In the genomic region with DNA sequence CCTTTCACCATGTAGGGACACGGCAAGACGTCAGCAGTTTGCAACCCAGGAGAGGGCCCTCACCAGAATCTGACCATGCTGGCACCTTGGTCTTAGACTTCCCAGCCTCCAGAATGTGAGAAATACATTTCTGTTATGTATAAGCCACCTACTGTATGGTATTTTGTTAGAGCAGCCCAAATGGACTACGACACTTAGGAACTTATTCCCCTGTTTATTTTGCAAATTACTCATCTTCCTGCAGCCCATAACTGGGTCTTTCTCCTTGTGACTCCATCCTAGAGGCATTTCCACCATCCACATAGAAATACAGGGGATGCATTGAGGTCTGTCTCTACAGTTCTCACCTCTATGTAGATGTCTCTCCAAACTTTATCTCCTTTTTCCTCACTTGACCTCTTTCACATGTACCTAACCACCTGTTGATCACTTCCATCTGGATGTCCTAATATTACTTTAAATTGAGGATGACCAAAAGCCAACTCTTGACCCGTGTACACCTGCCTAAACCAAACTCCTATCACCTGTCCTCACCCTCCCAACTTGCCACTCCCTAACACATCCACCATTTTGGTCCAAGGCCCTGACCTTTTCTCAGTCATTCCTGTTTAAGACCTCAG, we compare ENCODE assay signal across 33 cellular contexts.
A peak's percentile ranks its signal among the peaks of the same experiment; 100 is the strongest.
DNase-seq lines count a peak whose midpoint lies in the region; TF ChIP-seq lines count a peak whose summit lies in the region.
"Had no signal": no experiment of that assay in that cellular context is flagged by ENCODE, and none has a peak within 500 bp of the region (broad histone marks: within the 10 kb centered on the region; RNA-seq: fewer than 3 reads in every experiment).

No MANE protein-coding gene starts in this region.

- H3K4me2 ChIP-seq in skeletal muscle satellite cell (ENCODE audit: low read length): peak overlapping the region; percentile 8
- H3K4me2 ChIP-seq: KMS-11 had no signal

- H3K27ac Mint-ChIP-seq in activated naive CD4-positive, alpha-beta T cell treated with anti-CD3 and anti-CD28 coated beads, Interleukin-2, amount 10 ng/mL, durations not matched to agents 7 days and 5 days: no peak overlapping the region
- H3K27ac Mint-ChIP-seq in activated T-helper 2 cell treated with anti-CD3 and anti-CD28 coated beads, Interferon-gamma antibody, Interleukin-2, Interleukin-4, amounts not matched to agents 10 μg/mL and 5 μg/mL and 100 μg/mL, durations not matched to agents 14 hours and 24 hours and 36 hours: no peak overlapping the region
- H3K27ac Mint-ChIP-seq: activated naive CD8-positive, alpha-beta T cell treated with anti-CD3 and anti-CD28 coated beads for 36 hours; CD4-positive, CD25-positive, alpha-beta regulatory T cell; natural killer cell; stimulated activated memory B cell treated with anti-CD40 and anti-IgM and Interleukin-4, amounts not matched to agents 10 μg/mL and 1 μg/mL and 100 μg/mL, for 72 hours had no signal

- H3K9me3 ChIP-seq in esophagus muscularis mucosa: no peaks in the 10 kb centered on the region
- no peaks in the 10 kb centered on the region for H3K9me3 ChIP-seq in skeletal muscle satellite cell (replicated peaks; ENCODE audit: low read length)
- H3K9me3 ChIP-seq: ascending aorta, gastroesophageal sphincter, mucosa of descending colon had no signal

- H3K27me3 ChIP-seq in esophagus muscularis mucosa (no peaks in the 10 kb centered on the region), skeletal muscle satellite cell (ENCODE audit: control insufficient read depth, insufficient read depth, low read length) (no peaks in the 10 kb centered on the region)
- H3K27me3 ChIP-seq: ascending aorta, dorsolateral prefrontal cortex, gastroesophageal sphincter had no signal

- H3K36me3 Mint-ChIP-seq in activated naive CD4-positive, alpha-beta T cell treated with anti-CD3 and anti-CD28 coated beads, Interleukin-2, amount 10 ng/mL, durations not matched to agents 7 days and 5 days: no peaks in the 10 kb centered on the region
- H3K36me3 Mint-ChIP-seq in activated T-helper 2 cell treated with anti-CD3 and anti-CD28 coated beads, Interferon-gamma antibody, Interleukin-2, Interleukin-4, amounts not matched to agents 10 μg/mL and 5 μg/mL and 100 μg/mL, durations not matched to agents 14 hours and 24 hours and 36 hours (ENCODE audit: low read depth): no peaks in the 10 kb centered on the region
- H3K36me3 Mint-ChIP-seq: activated naive CD8-positive, alpha-beta T cell treated with anti-CD3 and anti-CD28 coated beads for 36 hours; CD4-positive, CD25-positive, alpha-beta regulatory T cell; natural killer cell; stimulated activated memory B cell treated with anti-CD40 and anti-IgM and Interleukin-4, amounts not matched to agents 10 μg/mL and 1 μg/mL and 100 μg/mL, for 72 hours had no signal

- DNase-seq in HCEC 1CT (peak; percentile 74), RPMI7951 (ENCODE audit: low read depth) (peak; percentile 46), esophagus muscularis mucosa (ENCODE audit: extremely low spot score) (peak; percentile 29)
- DNase-seq in activated naive CD4-positive, alpha-beta T cell treated with anti-CD3 and anti-CD28 coated beads, Interleukin-2, amount 10 ng/mL, durations not matched to agents 7 days and 5 days: no peak
- DNase-seq in activated T-helper 2 cell treated with anti-CD3 and anti-CD28 coated beads, Interferon-gamma antibody, Interleukin-2, Interleukin-4, amounts not matched to agents 10 μg/mL and 5 μg/mL and 100 μg/mL, durations not matched to agents 14 hours and 24 hours and 36 hours (ENCODE audit: low spot score): no peak
- DNase-seq in stimulated activated CD8-positive, alpha-beta memory T cell treated with anti-CD3 and anti-CD28 coated beads, Interleukin-4, amount 100 ng/mL, for 48 hours: no peak
- DNase-seq: activated CD4-positive, alpha-beta T cell treated with anti-CD3 and anti-CD28 coated beads for 48 hours; activated CD8-positive, alpha-beta memory T cell treated with anti-CD3 and anti-CD28 coated beads for 24 hours; activated effector memory CD4-positive, alpha-beta T cell treated with anti-CD3 and anti-CD28 coated beads, Interleukin-2, amount 50 U/mL, for 16 hours; activated naive CD8-positive, alpha-beta T cell treated with anti-CD3 and anti-CD28 coated beads for 36 hours; activated T-cell treated with anti-CD3 and anti-CD28 coated beads for 4 hours; Calu3; CD4-positive, CD25-positive, alpha-beta regulatory T cell; cerebellar nuclear complex; DND-41; dorsolateral prefrontal cortex; hippocampal formation; left colon; mucosa of descending colon; natural killer cell; NCI-H1436 treated with DMSO at 0.1 percent for 48 hours; NCI-H345; NCI-H748 treated with DMSO at 0.1 percent for 48 hours; occipital lobe; SIG-M5; substantia nigra; T1000; trophoblast cell had no signal

- 84% methylated on average over 4 of the region's 4 CpGs for WGBS in esophagus muscularis mucosa

- CTCF ChIA-PET in activated naive CD4-positive, alpha-beta T cell treated with anti-CD3 and anti-CD28 coated beads, Interleukin-2, amount 10 ng/mL, durations not matched to agents 7 days and 5 days (lab: Charles Lee): no interaction called here

- intact Hi-C loops in esophagus muscularis mucosa (cut with DNase I): loop anchor here (10.0 kb wide), 2 partner anchors 408 to 1038 kb away; partner anchors contain the start of gene WNT5A
- intact Hi-C loops in activated T-helper 2 cell treated with anti-CD3 and anti-CD28 coated beads, Interferon-gamma antibody, Interleukin-2, Interleukin-4, amounts not matched to agents 10 μg/mL and 5 μg/mL and 100 μg/mL, durations not matched to agents 14 hours and 24 hours and 36 hours (cut with micrococcal nuclease): no loop called here

- no peak overlapping the region for H3K27ac ChIP-seq in esophagus muscularis mucosa (replicated peaks in 1 of 4)
- H3K27ac ChIP-seq: ascending aorta, dorsolateral prefrontal cortex, gastroesophageal sphincter, KMS-11 had no signal

- H3K4me1 ChIP-seq in esophagus muscularis mucosa: peaks cover 0 to 8% (median 2%) of the 10 kb centered on the region in 4 donors
- peaks cover 9% of the 10 kb centered on the region for H3K4me1 ChIP-seq in skeletal muscle satellite cell (ENCODE audit: control insufficient read depth, insufficient read depth, low read length)
- H3K4me1 ChIP-seq: ascending aorta had no signal

- TF ChIP-seq CTCF in esophagus muscularis mucosa (IDR thresholded peaks at IDR 0.05): no peak

- H3K4me1 Mint-ChIP-seq in activated naive CD4-positive, alpha-beta T cell treated with anti-CD3 and anti-CD28 coated beads, Interleukin-2, amount 10 ng/mL, durations not matched to agents 7 days and 5 days: no peaks in the 10 kb centered on the region
- H3K4me1 Mint-ChIP-seq in activated T-helper 2 cell treated with anti-CD3 and anti-CD28 coated beads, Interferon-gamma antibody, Interleukin-2, Interleukin-4, amounts not matched to agents 10 μg/mL and 5 μg/mL and 100 μg/mL, durations not matched to agents 14 hours and 24 hours and 36 hours (ENCODE audit: low read depth): no peaks in the 10 kb centered on the region
- H3K4me1 Mint-ChIP-seq: activated naive CD8-positive, alpha-beta T cell treated with anti-CD3 and anti-CD28 coated beads for 36 hours; CD4-positive, CD25-positive, alpha-beta regulatory T cell; natural killer cell; stimulated activated memory B cell treated with anti-CD40 and anti-IgM and Interleukin-4, amounts not matched to agents 10 μg/mL and 1 μg/mL and 100 μg/mL, for 72 hours had no signal

- TF ChIP-seq POLR2A in esophagus muscularis mucosa (IDR thresholded peaks at IDR 0.05; ENCODE audit: low read depth): no peak

- H3K36me3 ChIP-seq in esophagus muscularis mucosa (no peaks in the 10 kb centered on the region), skeletal muscle satellite cell (ENCODE audit: insufficient read depth, low read length) (no peaks in the 10 kb centered on the region)
- H3K36me3 ChIP-seq: ascending aorta, gastroesophageal sphincter had no signal

- H3K9me3 Mint-ChIP-seq in activated naive CD4-positive, alpha-beta T cell treated with anti-CD3 and anti-CD28 coated beads, Interleukin-2, amount 10 ng/mL, durations not matched to agents 7 days and 5 days: no peaks in the 10 kb centered on the region
- no peaks in the 10 kb centered on the region for H3K9me3 Mint-ChIP-seq in activated T-helper 2 cell treated with anti-CD3 and anti-CD28 coated beads, Interferon-gamma antibody, Interleukin-2, Interleukin-4, amounts not matched to agents 10 μg/mL and 5 μg/mL and 100 μg/mL, durations not matched to agents 14 hours and 24 hours and 36 hours
- H3K9me3 Mint-ChIP-seq: activated naive CD8-positive, alpha-beta T cell treated with anti-CD3 and anti-CD28 coated beads for 36 hours had no signal

- H3K9ac ChIP-seq in skeletal muscle satellite cell (ENCODE audit: low read depth, low read length): no peak overlapping the region
- H3K9ac ChIP-seq: KMS-11 had no signal

- H3K4me3 ChIP-seq in esophagus muscularis mucosa (no peak overlapping the region), skeletal muscle satellite cell (ENCODE audit: low read length) (no peak overlapping the region)
- H3K4me3 ChIP-seq: ascending aorta, dorsolateral prefrontal cortex, gastroesophageal sphincter, mucosa of descending colon had no signal

- no peaks in the 10 kb centered on the region for H3K27me3 Mint-ChIP-seq in activated naive CD4-positive, alpha-beta T cell treated with anti-CD3 and anti-CD28 coated beads, Interleukin-2, amount 10 ng/mL, durations not matched to agents 7 days and 5 days
- H3K27me3 Mint-ChIP-seq in activated T-helper 2 cell treated with anti-CD3 and anti-CD28 coated beads, Interferon-gamma antibody, Interleukin-2, Interleukin-4, amounts not matched to agents 10 μg/mL and 5 μg/mL and 100 μg/mL, durations not matched to agents 14 hours and 24 hours and 36 hours (ENCODE audit: low read depth): no peaks in the 10 kb centered on the region
- H3K27me3 Mint-ChIP-seq: stimulated activated memory B cell treated with anti-CD40 and anti-IgM and Interleukin-4, amounts not matched to agents 10 μg/mL and 1 μg/mL and 100 μg/mL, for 72 hours had no signal

- TF ChIP-seq EP300 in esophagus muscularis mucosa (IDR thresholded peaks at IDR 0.05): no peak

- H3K4me3 Mint-ChIP-seq in activated naive CD4-positive, alpha-beta T cell treated with anti-CD3 and anti-CD28 coated beads, Interleukin-2, amount 10 ng/mL, durations not matched to agents 7 days and 5 days: no peak overlapping the region
- no peak overlapping the region for H3K4me3 Mint-ChIP-seq in activated T-helper 2 cell treated with anti-CD3 and anti-CD28 coated beads, Interferon-gamma antibody, Interleukin-2, Interleukin-4, amounts not matched to agents 10 μg/mL and 5 μg/mL and 100 μg/mL, durations not matched to agents 14 hours and 24 hours and 36 hours (ENCODE audit: low read depth)
- H3K4me3 Mint-ChIP-seq: activated naive CD8-positive, alpha-beta T cell treated with anti-CD3 and anti-CD28 coated beads for 36 hours; CD4-positive, CD25-positive, alpha-beta regulatory T cell; natural killer cell; stimulated activated memory B cell treated with anti-CD40 and anti-IgM and Interleukin-4, amounts not matched to agents 10 μg/mL and 1 μg/mL and 100 μg/mL, for 72 hours had no signal

Comparison
In these comparisons a context has a peak if more than half of its experiments do, and no peak if none do; other contexts are left out.
1. DNase-seq: peak in HCEC 1CT (single experiment), RPMI7951 (single experiment) and esophagus muscularis mucosa (single experiment); none in activated naive CD4-positive, alpha-beta T cell treated with anti-CD3 and anti-CD28 coated beads, Interleukin-2, amount 10 ng/mL, durations not matched to agents 7 days and 5 days (single experiment), activated T-helper 2 cell treated with anti-CD3 and anti-CD28 coated beads, Interferon-gamma antibody, Interleukin-2, Interleukin-4, amounts not matched to agents 10 μg/mL and 5 μg/mL and 100 μg/mL, durations not matched to agents 14 hours and 24 hours and 36 hours (single experiment) and stimulated activated CD8-positive, alpha-beta memory T cell treated with anti-CD3 and anti-CD28 coated beads, Interleukin-4, amount 100 ng/mL, for 48 hours (single experiment).